In genomic region chr15:64774556-64775523, GRCh38 we compare ENCODE assay signal across 8 cellular contexts. TPM values are rescaled to one million over a fixed set of nuclear protein-coding genes. Genes with fewer than 3 reads are reported as not detected.
DNase-seq lines count a peak whose midpoint lies in the region; ATAC-seq, FAIRE-seq and TF ChIP-seq lines count a peak whose summit lies in the region.

No MANE protein-coding gene starts in this region.

- FAIRE-seq in RCC 7860 (lab: Jason Lieb, UNC), result no peak

- H3K4me3 ChIP-seq in choroid plexus epithelial cell (ENCODE audit: low read depth, low read length), result peak overlapping the region; percentile 49
- H3K4me3 ChIP-seq in muscle layer of colon (ENCODE audit: low read depth in 1 of 2, low read length in 2 of 2), result peak overlapping the region; percentile 74 to 78

- peak; percentile 67 for DNase-seq in D341Med (ENCODE audit: low spot score)
- DNase-seq in M059J (ENCODE audit: low read depth), result peak; percentile 18
- no peak for DNase-seq in choroid plexus epithelial cell (ENCODE audit: low read depth)
- DNase-seq in DMS79 treated with DMSO at 0.1 percent for 48 hours (lab: John Stamatoyannopoulos, UW), result no peak
- DNase-seq in NCI-H2081 (lab: John Stamatoyannopoulos, UW), result no peak
- no peak for DNase-seq in RCC 7860 (ENCODE audit: low spot score)

- no peaks in the 10 kb centered on the region for H3K9me3 ChIP-seq in muscle layer of colon (ENCODE audit: low read length)

- H3K27me3 ChIP-seq in muscle layer of colon (ENCODE audit: control insufficient read depth in 1 of 2, insufficient read depth in 2 of 2, low read length in 2 of 2), result no peaks in the 10 kb centered on the region

- H3K27ac ChIP-seq in muscle layer of colon (ENCODE audit: low read depth, low read length), result peak overlapping the region; percentile 92

- TF ChIP-seq CTCF in choroid plexus epithelial cell (conservative IDR thresholded peaks at IDR 0.05; ENCODE audit: low read depth, low read length), result no peak

- peak overlapping the region; percentile 97 for H3K9ac ChIP-seq in muscle layer of colon (ENCODE audit: low read length)

- H3K4me1 ChIP-seq in muscle layer of colon (ENCODE audit: insufficient read depth, low read length), result peaks cover 28% of the 10 kb centered on the region

- H3K36me3 ChIP-seq in muscle layer of colon (ENCODE audit: insufficient read depth, low read length), result no peaks in the 10 kb centered on the region

- no peak for ATAC-seq in GM21723 (IDR thresholded peaks at IDR 0.05; ENCODE audit: unreplicated experiment)

RNA-seq across cellular contexts. Expression of gene RBPMS2, which starts 0.5 kb away (rescaled TPM):
- total RNA-seq in M059J (2014; rRNA removed; shearing (Covaris generic)), result 0.91 TPM in 1 of 2 replicates, not detected in the other

RNA-seq across cellular contexts. Expression of gene PIF1, which starts 50.6 kb away (rescaled TPM):
- total RNA-seq in M059J (2014; rRNA removed; shearing (Covaris generic)), result 9.0 and 11.1 TPM in 2 replicates

Comparison
In these comparisons a context has a peak if more than half of its experiments do, and no peak if none do; other contexts are left out.
1. DNase-seq: peak in D341Med (single experiment) and M059J (single experiment); none in choroid plexus epithelial cell (single experiment), DMS79 treated with DMSO at 0.1 percent for 48 hours (single experiment), NCI-H2081 (0 of 2) and RCC 7860 (single experiment).